ENCODE assay signal across 1 cellular context in the genomic region with DNA sequence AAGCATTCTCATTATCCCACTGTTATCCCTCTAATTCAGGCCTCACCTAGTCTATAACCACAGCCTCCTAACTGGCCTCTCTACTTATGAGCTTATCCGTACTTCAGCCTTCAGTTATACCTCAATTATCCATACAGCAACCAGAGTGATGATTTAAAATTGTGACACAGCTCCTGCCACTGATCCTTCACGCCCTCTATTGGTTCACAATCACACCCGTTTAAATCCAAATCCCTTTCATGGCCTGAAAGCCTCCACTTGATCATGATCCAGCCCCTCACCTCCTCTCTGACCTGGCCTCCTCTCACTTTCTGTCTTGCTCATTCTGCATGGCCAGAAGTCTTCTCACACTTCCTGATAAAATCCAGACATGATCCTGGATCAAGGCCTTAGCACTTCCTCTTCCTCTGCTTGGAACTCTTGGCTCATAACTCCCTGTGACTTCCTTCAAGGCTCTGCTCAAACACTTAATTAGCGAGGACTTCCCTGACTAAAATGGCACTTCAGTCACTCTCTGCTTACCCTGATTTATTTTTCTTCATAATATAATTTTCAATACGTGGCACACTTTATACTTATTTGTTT.
TF ChIP-seq lines count a peak whose summit lies in the region.

No MANE protein-coding gene starts in this region.

TF ChIP-seq in HCT116, 20 proteins besides CTCF, POLR2A, EP300 and RAD21 (continued from another document):
- TF ChIP-seq, protein P1, sequence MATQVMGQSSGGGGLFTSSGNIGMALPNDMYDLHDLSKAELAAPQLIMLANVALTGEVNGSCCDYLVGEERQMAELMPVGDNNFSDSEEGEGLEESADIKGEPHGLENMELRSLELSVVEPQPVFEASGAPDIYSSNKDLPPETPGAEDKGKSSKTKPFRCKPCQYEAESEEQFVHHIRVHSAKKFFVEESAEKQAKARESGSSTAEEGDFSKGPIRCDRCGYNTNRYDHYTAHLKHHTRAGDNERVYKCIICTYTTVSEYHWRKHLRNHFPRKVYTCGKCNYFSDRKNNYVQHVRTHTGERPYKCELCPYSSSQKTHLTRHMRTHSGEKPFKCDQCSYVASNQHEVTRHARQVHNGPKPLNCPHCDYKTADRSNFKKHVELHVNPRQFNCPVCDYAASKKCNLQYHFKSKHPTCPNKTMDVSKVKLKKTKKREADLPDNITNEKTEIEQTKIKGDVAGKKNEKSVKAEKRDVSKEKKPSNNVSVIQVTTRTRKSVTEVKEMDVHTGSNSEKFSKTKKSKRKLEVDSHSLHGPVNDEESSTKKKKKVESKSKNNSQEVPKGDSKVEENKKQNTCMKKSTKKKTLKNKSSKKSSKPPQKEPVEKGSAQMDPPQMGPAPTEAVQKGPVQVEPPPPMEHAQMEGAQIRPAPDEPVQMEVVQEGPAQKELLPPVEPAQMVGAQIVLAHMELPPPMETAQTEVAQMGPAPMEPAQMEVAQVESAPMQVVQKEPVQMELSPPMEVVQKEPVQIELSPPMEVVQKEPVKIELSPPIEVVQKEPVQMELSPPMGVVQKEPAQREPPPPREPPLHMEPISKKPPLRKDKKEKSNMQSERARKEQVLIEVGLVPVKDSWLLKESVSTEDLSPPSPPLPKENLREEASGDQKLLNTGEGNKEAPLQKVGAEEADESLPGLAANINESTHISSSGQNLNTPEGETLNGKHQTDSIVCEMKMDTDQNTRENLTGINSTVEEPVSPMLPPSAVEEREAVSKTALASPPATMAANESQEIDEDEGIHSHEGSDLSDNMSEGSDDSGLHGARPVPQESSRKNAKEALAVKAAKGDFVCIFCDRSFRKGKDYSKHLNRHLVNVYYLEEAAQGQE (IDR thresholded peaks at IDR 0.05; ENCODE audit: low read depth): no peak
- TF ChIP-seq, protein P2, sequence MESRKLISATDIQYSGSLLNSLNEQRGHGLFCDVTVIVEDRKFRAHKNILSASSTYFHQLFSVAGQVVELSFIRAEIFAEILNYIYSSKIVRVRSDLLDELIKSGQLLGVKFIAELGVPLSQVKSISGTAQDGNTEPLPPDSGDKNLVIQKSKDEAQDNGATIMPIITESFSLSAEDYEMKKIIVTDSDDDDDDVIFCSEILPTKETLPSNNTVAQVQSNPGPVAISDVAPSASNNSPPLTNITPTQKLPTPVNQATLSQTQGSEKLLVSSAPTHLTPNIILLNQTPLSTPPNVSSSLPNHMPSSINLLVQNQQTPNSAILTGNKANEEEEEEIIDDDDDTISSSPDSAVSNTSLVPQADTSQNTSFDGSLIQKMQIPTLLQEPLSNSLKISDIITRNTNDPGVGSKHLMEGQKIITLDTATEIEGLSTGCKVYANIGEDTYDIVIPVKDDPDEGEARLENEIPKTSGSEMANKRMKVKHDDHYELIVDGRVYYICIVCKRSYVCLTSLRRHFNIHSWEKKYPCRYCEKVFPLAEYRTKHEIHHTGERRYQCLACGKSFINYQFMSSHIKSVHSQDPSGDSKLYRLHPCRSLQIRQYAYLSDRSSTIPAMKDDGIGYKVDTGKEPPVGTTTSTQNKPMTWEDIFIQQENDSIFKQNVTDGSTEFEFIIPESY (IDR thresholded peaks at IDR 0.05; ENCODE audit: extremely low read depth, insufficient replicate concordance, low read length): no peak
- no peak for TF ChIP-seq SIN3A (IDR thresholded peaks at IDR 0.05; ENCODE audit: low read depth)
- TF ChIP-seq EGR1 (IDR thresholded peaks at IDR 0.05; ENCODE audit: low read depth): no peak
